ENCODE assay signal across 4 cellular contexts in genomic region chr3:130645261-130645660, GRCh38.
"Had no signal": no experiment of that assay in that cellular context is flagged by ENCODE, and none has a peak within 500 bp of the region (broad histone marks: within the 10 kb centered on the region; RNA-seq: fewer than 3 reads in every experiment).

No MANE protein-coding gene starts in this region.

- DNase-seq: GOT3, H7, HFFc6, KBM-7 had no signal
